ENCODE assay signal across 8 cellular contexts in genomic region chr5:157859227-157859575, GRCh38. TPM values are rescaled to one million over a fixed set of nuclear protein-coding genes. Genes with fewer than 3 reads are reported as not detected.
A peak's percentile ranks its signal among the peaks of the same experiment; 100 is the strongest.
DNase-seq lines count a peak whose midpoint lies in the region; ATAC-seq and TF ChIP-seq lines count a peak whose summit lies in the region.

No MANE protein-coding gene starts in this region.

- H3K4me3 Mint-ChIP-seq in HFFc6: peak overlapping the region; percentile 94
- H3K4me3 Mint-ChIP-seq in activated CD8-positive, alpha-beta T cell treated with anti-CD3 and anti-CD28 coated beads for 36 hours: peak overlapping the region; percentile 97

- CTCF ChIA-PET in activated CD8-positive, alpha-beta T cell treated with anti-CD3 and anti-CD28 coated beads for 36 hours (lab: Charles Lee): interaction anchor here (0.7 to 1.7 kb wide), 8 partner anchors 24 to 135 kb away, joined by 3 to 5 read pairs (median 3); partner anchors contain the start of gene LSM11

- no peaks in the 10 kb centered on the region for H3K27me3 ChIP-seq in hepatocyte
- no peaks in the 10 kb centered on the region for H3K27me3 ChIP-seq in spleen (replicated peaks in 1 of 7)

- peaks cover 41% of the 10 kb centered on the region for H3K4me1 Mint-ChIP-seq in HFFc6 (ENCODE audit: low read depth)
- peaks cover 62% of the 10 kb centered on the region for H3K4me1 Mint-ChIP-seq in activated CD8-positive, alpha-beta T cell treated with anti-CD3 and anti-CD28 coated beads for 36 hours (ENCODE audit: low read depth)

- peak overlapping the region; percentile 92 for H3K27ac Mint-ChIP-seq in HFFc6
- peak overlapping the region; percentile 98 for H3K27ac Mint-ChIP-seq in activated CD8-positive, alpha-beta T cell treated with anti-CD3 and anti-CD28 coated beads for 36 hours

- TF ChIP-seq POLR2A in spleen (IDR thresholded peaks at IDR 0.05): no peak

- peak overlapping the region; percentile 79 for H3K4me2 ChIP-seq in hepatocyte

- H3K4me1 ChIP-seq in hepatocyte (ENCODE audit: insufficient read depth) (peaks cover 23% of the 10 kb centered on the region), spleen (peaks cover 14 to 57% (median 45%) of the 10 kb centered on the region in 6 donors)

- no peaks in the 10 kb centered on the region for H3K9me3 Mint-ChIP-seq in HFFc6
- no peaks in the 10 kb centered on the region for H3K9me3 Mint-ChIP-seq in activated CD8-positive, alpha-beta T cell treated with anti-CD3 and anti-CD28 coated beads for 36 hours

- H3K27ac ChIP-seq in hepatocyte (no peak overlapping the region), spleen (peak overlapping the region in 7 of 8 donors; percentile 85 to 95 (median 91))

- DNase-seq in HFFc6 (no peak), hepatocyte (ENCODE audit: low spot score) (no peak), spleen (no peak), NCI-H2227 treated with DMSO at 0.1 percent for 48 hours (lab: John Stamatoyannopoulos, UW) (no peak), KG1 (lab: John Stamatoyannopoulos, UW) (no peak)
- DNase-seq in activated CD8-positive, alpha-beta T cell treated with anti-CD3 and anti-CD28 coated beads for 36 hours: no peak

- WGBS in hepatocyte (ENCODE audit: low lambda C conversion rate, missing lambda C conversion rate): 38% methylated on average over 10 of the region's 10 CpGs
- 36 to 41% (median 38%) methylated on average over 10 of the region's 10 CpGs for WGBS in spleen, 5 donors

- no peaks in the 10 kb centered on the region for H3K36me3 ChIP-seq in hepatocyte (replicated peaks; ENCODE audit: insufficient read depth, low read depth)
- peaks cover 0 to 5% (median 0%) of the 10 kb centered on the region in 6 donors for H3K36me3 ChIP-seq in spleen

- peak overlapping the region; percentile 59 for H2AFZ ChIP-seq in hepatocyte

- H3K4me3 ChIP-seq in hepatocyte (no peak overlapping the region), spleen (peak overlapping the region; percentile 51 to 95 (median 88))

- peaks cover 47% of the 10 kb centered on the region for H3K79me2 ChIP-seq in hepatocyte

- POLR2A ChIA-PET in activated CD8-positive, alpha-beta T cell treated with anti-CD3 and anti-CD28 coated beads for 36 hours (lab: Charles Lee): interaction anchor here (0.9 kb wide), 1 partner anchor 17 kb away, joined by 3 read pairs; no protein-coding TSS in a partner anchor

- H3K27me3 Mint-ChIP-seq in HFFc6 (ENCODE audit: insufficient read depth): no peaks in the 10 kb centered on the region; the same call in 1 of the 2 replicates
- no peaks in the 10 kb centered on the region for H3K27me3 Mint-ChIP-seq in activated CD8-positive, alpha-beta T cell treated with anti-CD3 and anti-CD28 coated beads for 36 hours

- peaks cover 5% of the 10 kb centered on the region; the same call in 1 of the 2 replicates for H3K36me3 Mint-ChIP-seq in HFFc6 (ENCODE audit: low read depth)
- H3K36me3 Mint-ChIP-seq in activated CD8-positive, alpha-beta T cell treated with anti-CD3 and anti-CD28 coated beads for 36 hours (ENCODE audit: low read depth): peaks cover 16% of the 10 kb centered on the region

- peaks cover 36% of the 10 kb centered on the region for H4K20me1 ChIP-seq in hepatocyte (ENCODE audit: insufficient read depth, poor library complexity, severe bottlenecking)

- no peaks in the 10 kb centered on the region for H3K9me2 ChIP-seq in hepatocyte (replicated peaks; ENCODE audit: insufficient read depth)

- TF ChIP-seq CTCF in HFFc6 (IDR thresholded peaks at IDR 0.05) (no peak), hepatocyte (IDR thresholded peaks at IDR 0.05; ENCODE audit: poor library complexity) (no peak), spleen (IDR thresholded peaks at IDR 0.05 in 8 of 11, conservative IDR thresholded peaks at IDR 0.05 in 3 of 11) (no peak)
- TF ChIP-seq CTCF in activated CD8-positive, alpha-beta T cell treated with anti-CD3 and anti-CD28 coated beads for 36 hours (IDR thresholded peaks at IDR 0.05): no peak

- no peaks in the 10 kb centered on the region for H3K9me3 ChIP-seq in hepatocyte (ENCODE audit: low read depth)
- H3K9me3 ChIP-seq in spleen: no peaks in the 10 kb centered on the region

- peak; percentile 3 for ATAC-seq in activated CD8-positive, alpha-beta T cell treated with anti-CD3 and anti-CD28 coated beads for 36 hours
- ATAC-seq in HG03025 (IDR thresholded peaks at IDR 0.05; ENCODE audit: low FRiP score, unreplicated experiment): no peak
- no peak for ATAC-seq in esophagus mucosa

- intact Hi-C loops in activated CD8-positive, alpha-beta T cell treated with anti-CD3 and anti-CD28 coated beads for 36 hours (cut with micrococcal nuclease): loop anchor here (5.0 kb wide), 1 partner anchor 58 kb away; no protein-coding TSS in a partner anchor
- intact Hi-C loops in spleen (cut with DNase I; ENCODE audit: low total_unique reads): no loop called here

RNA-seq across cellular contexts. Expression of gene CLINT1, which starts 0.3 kb away (rescaled TPM):
- 10 to 100 TPM; 80.7 to 90.3 (median 85.5) TPM for total RNA-seq in HFFc6 (2021; fragmentation: NEBNext Ultra II Directional; extraction: Animal tissue kit (Norgen Biotek cat#: 25700))
- 10 to 100 TPM; 56.8 to 60.7 TPM for total RNA-seq in activated CD8-positive, alpha-beta T cell treated with anti-CD3 and anti-CD28 coated beads for 36 hours
- total RNA-seq in hepatocyte: 107 and 129 TPM in 2 replicates
- 78.0 and 84.0 TPM in 2 replicates for polyA plus RNA-seq in hepatocyte
- total RNA-seq in spleen: 100 to 1,000 TPM in 3 of 7 donors, 10 to 100 TPM in 4; 54.7 to 130 (median 68.7) TPM
- 10 to 100 TPM; 26.7 to 29.4 (median 28.3) TPM for polyA plus RNA-seq in spleen
- 102 TPM for total RNA-seq in esophagus mucosa
